17 cellular contexts compared by ENCODE assay signal in the genomic region with DNA sequence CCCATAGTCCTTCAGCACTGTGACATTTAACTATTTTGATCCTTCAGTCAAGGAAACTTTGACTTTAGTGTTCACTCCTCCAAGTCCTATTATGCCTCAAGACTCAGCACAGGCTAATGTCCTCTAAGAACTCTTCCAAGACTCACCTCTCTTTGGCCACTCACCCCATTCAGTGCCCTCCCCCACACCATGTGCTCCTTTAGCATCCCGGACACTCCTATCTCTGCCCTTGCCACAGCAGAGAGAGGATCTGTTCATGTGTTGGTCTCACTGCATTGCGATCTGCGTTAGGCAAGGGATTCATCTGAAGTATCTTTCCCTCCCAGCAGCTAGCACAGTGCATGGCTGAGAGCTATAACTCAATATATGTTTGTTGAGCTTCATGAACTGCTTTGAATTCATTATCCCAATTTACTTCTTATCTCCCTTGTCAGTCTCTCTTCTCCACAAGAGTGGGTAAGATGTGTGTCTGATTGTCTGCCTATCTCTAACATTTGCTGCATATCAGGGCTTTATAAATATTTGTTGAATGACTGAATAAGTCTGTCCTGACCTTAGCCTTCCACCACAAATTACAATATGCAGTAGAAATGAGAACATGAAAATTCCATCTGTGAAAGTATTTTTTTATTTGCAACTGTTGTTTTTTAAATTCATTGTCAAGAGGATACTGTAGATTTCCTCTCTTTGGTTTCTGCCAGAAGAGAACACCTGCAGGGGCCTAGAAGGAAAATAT.
A peak's percentile ranks its signal among the peaks of the same experiment; 100 is the strongest.
DNase-seq lines count a peak whose midpoint lies in the region; ATAC-seq and TF ChIP-seq lines count a peak whose summit lies in the region.
"Had no signal": no experiment of that assay in that cellular context is flagged by ENCODE, and none has a peak within 500 bp of the region (broad histone marks: within the 10 kb centered on the region; RNA-seq: fewer than 3 reads in every experiment).

No MANE protein-coding gene starts in this region.

- H3K4me2 ChIP-seq in BLaER1 (peak overlapping the region; percentile 39; the same call in 1 of the 2 replicates), MM.1S (ENCODE audit: low read depth, low read length) (peak overlapping the region; percentile 29; the same call in 1 of the 2 replicates), osteoblast (ENCODE audit: insufficient read depth, low read length) (no peak overlapping the region)

- H3K9me2 ChIP-seq in MM.1S (replicated peaks; ENCODE audit: insufficient read depth, low read length) = no peaks in the 10 kb centered on the region

- H3K9ac ChIP-seq in BLaER1 = no peak overlapping the region
- no peak overlapping the region for H3K9ac ChIP-seq in MM.1S (ENCODE audit: low read length)

- intact Hi-C loops in ascending aorta (cut with DNase I) (no loop called here), body of pancreas (cut with DNase I) (no loop called here)

- ATAC-seq in HG02973 (IDR thresholded peaks at IDR 0.05; ENCODE audit: unreplicated experiment) (no peak), body of pancreas (no peak)
- ATAC-seq: K562 had no signal

- H3K27ac ChIP-seq in BLaER1 (no peak overlapping the region), MM.1S (ENCODE audit: low read length) (peak overlapping the region; percentile 51; the same call in 1 of the 2 replicates), osteoblast (ENCODE audit: low read depth, low read length) (no peak overlapping the region), ascending aorta (no peak overlapping the region), body of pancreas (no peak overlapping the region)
- H3K27ac ChIP-seq: HL-60, RWPE1 had no signal

- peak overlapping the region; percentile 9; the same call in 1 of the 2 replicates for H2AFZ ChIP-seq in MM.1S (ENCODE audit: low read length)
- no peak overlapping the region for H2AFZ ChIP-seq in osteoblast (ENCODE audit: low read length)

- H3K27me3 ChIP-seq in BLaER1 = no peaks in the 10 kb centered on the region
- H3K27me3 ChIP-seq in MM.1S (replicated peaks; ENCODE audit: insufficient read depth, low read length) = no peaks in the 10 kb centered on the region
- H3K27me3 ChIP-seq in osteoblast (ENCODE audit: insufficient read depth, low read length) = no peaks in the 10 kb centered on the region
- H3K27me3 ChIP-seq in ascending aorta = no peaks in the 10 kb centered on the region
- H3K27me3 ChIP-seq in body of pancreas = no peaks in the 10 kb centered on the region

- no peak overlapping the region for H3K4me3 ChIP-seq in BLaER1
- H3K4me3 ChIP-seq in MM.1S (ENCODE audit: low read length) = no peak overlapping the region
- H3K4me3 ChIP-seq in choroid plexus epithelial cell (ENCODE audit: low read depth, low read length) = no peak overlapping the region
- no peak overlapping the region for H3K4me3 ChIP-seq in osteoblast (ENCODE audit: insufficient read depth, low read length)
- H3K4me3 ChIP-seq in ascending aorta = no peak overlapping the region
- H3K4me3 ChIP-seq in body of pancreas = no peak overlapping the region
- H3K4me3 ChIP-seq: K562 had no signal

- peaks cover 1% of the 10 kb centered on the region; the same call in 1 of the 2 replicates for H3K9me3 ChIP-seq in BLaER1
- no peaks in the 10 kb centered on the region for H3K9me3 ChIP-seq in MM.1S (replicated peaks; ENCODE audit: insufficient read depth, low read length)
- no peaks in the 10 kb centered on the region for H3K9me3 ChIP-seq in osteoblast (ENCODE audit: low read depth, low read length)
- H3K9me3 ChIP-seq in ascending aorta = no peaks in the 10 kb centered on the region
- no peaks in the 10 kb centered on the region for H3K9me3 ChIP-seq in body of pancreas

- H3F3A ChIP-seq in MM.1S (ENCODE audit: insufficient read depth, low read length) = peaks cover 16% of the 10 kb centered on the region

- TF ChIP-seq CTCF in MM.1S (IDR thresholded peaks at IDR 0.05; ENCODE audit: low read length) = no peak
- TF ChIP-seq CTCF in choroid plexus epithelial cell (conservative IDR thresholded peaks at IDR 0.05; ENCODE audit: low read depth, low read length) = no peak
- no peak for TF ChIP-seq CTCF in osteoblast (IDR thresholded peaks at IDR 0.05; ENCODE audit: extremely low read depth, low read depth, low read length)
- TF ChIP-seq CTCF in ascending aorta (IDR thresholded peaks at IDR 0.05) = no peak
- TF ChIP-seq CTCF in body of pancreas (IDR thresholded peaks at IDR 0.05) = no peak

- 27 to 28% methylated on average over 3 of the region's 3 CpGs for WGBS in body of pancreas, 2 donors

- H4K20me1 ChIP-seq in BLaER1 = no peaks in the 10 kb centered on the region
- no peaks in the 10 kb centered on the region for H4K20me1 ChIP-seq in MM.1S (ENCODE audit: insufficient read depth, low read length)
- H4K20me1 ChIP-seq in osteoblast (ENCODE audit: insufficient read depth, low read length) = no peaks in the 10 kb centered on the region

- H3K36me3 ChIP-seq in BLaER1 (no peaks in the 10 kb centered on the region), MM.1S (replicated peaks; ENCODE audit: insufficient read depth, low read length) (no peaks in the 10 kb centered on the region), osteoblast (ENCODE audit: insufficient read depth, low read length) (no peaks in the 10 kb centered on the region), ascending aorta (no peaks in the 10 kb centered on the region), body of pancreas (replicated peaks in 1 of 2; ENCODE audit: insufficient read depth in 1 of 2, low read depth in 2 of 2) (no peaks in the 10 kb centered on the region)

- no peaks in the 10 kb centered on the region for H3K79me2 ChIP-seq in MM.1S (ENCODE audit: low read length)
- H3K79me2 ChIP-seq in osteoblast (ENCODE audit: insufficient read depth, low read length) = no peaks in the 10 kb centered on the region

- peaks cover 11% of the 10 kb centered on the region for H3K4me1 ChIP-seq in BLaER1
- peaks cover 40% of the 10 kb centered on the region for H3K4me1 ChIP-seq in MM.1S (ENCODE audit: low read length)
- peaks cover 10% of the 10 kb centered on the region for H3K4me1 ChIP-seq in osteoblast (ENCODE audit: insufficient read depth, low read length)
- H3K4me1 ChIP-seq in ascending aorta = no peaks in the 10 kb centered on the region
- H3K4me1 ChIP-seq in body of pancreas = no peaks in the 10 kb centered on the region

- no peak for TF ChIP-seq POLR2A in body of pancreas (IDR thresholded peaks at IDR 0.05)

- DNase-seq in MM.1S (no peak), choroid plexus epithelial cell (ENCODE audit: low read depth) (peak; percentile 62), osteoblast (ENCODE audit: insufficient read length, low spot score, missing footprints) (peak; percentile 50), ascending aorta (ENCODE audit: low spot score in 2 of 2) (no peak), body of pancreas (no peak)
- no peak for DNase-seq in stimulated activated naive CD4-positive, alpha-beta T cell treated with Interleukin-2 at 50 U/mL for 16 hours (lab: John Stamatoyannopoulos, UW)
- DNase-seq: COR-L47, DMS153, NCI-H1436, NCI-H2029, NCI-H2171 treated with DMSO at 0.1 percent for 48 hours, NCI-H748 treated with DMSO at 0.1 percent for 48 hours had no signal

Comparison
In these comparisons a context has a peak if more than half of its experiments do, and no peak if none do; other contexts are left out.
1. DNase-seq: peak in choroid plexus epithelial cell (single experiment) and osteoblast (single experiment); none in MM.1S (single experiment), ascending aorta (0 of 2), stimulated activated naive CD4-positive, alpha-beta T cell treated with Interleukin-2 at 50 U/mL for 16 hours (single experiment) and body of pancreas (0 of 4).